ENCODE assay signal across 8 cellular contexts in genomic region chr11:107017433-107018227, GRCh38. TPM values are rescaled to one million over a fixed set of nuclear protein-coding genes. Genes with fewer than 3 reads are reported as not detected.
DNase-seq lines count a peak whose midpoint lies in the region; ATAC-seq and TF ChIP-seq lines count a peak whose summit lies in the region.

No MANE protein-coding gene starts in this region.

- H3K9ac ChIP-seq in colonic mucosa (ENCODE audit: low read depth in 2 of 2, low read length in 2 of 2) = no peak overlapping the region

- H3K4me3 ChIP-seq in colonic mucosa (peak overlapping the region; percentile 13), left lung (peak overlapping the region; percentile 22 to 31)

- ATAC-seq in GM19328 (IDR thresholded peaks at IDR 0.05; ENCODE audit: unreplicated experiment) (peak; percentile 61), HG03342 (IDR thresholded peaks at IDR 0.05; ENCODE audit: unreplicated experiment) (peak; percentile 65), left lung (peak; percentile 78)

- no peaks in the 10 kb centered on the region for H3K36me3 ChIP-seq in colonic mucosa
- H3K36me3 ChIP-seq in left lung = no peaks in the 10 kb centered on the region

- DNase-seq in DMS53 treated with DMSO at 0.1 percent for 48 hours (lab: John Stamatoyannopoulos, UW; ENCODE audit: unreplicated experiment) (peak; percentile 67), colonic mucosa (no peak), left lung (peak; percentile 36 to 78), substantia nigra (lab: John Stamatoyannopoulos, UW) (peak in 44 of 49 donors; percentile 15 to 80 (median 50)), NAMALWA (ENCODE audit: low spot score) (no peak)

- H3K4me1 ChIP-seq in colonic mucosa = no peaks in the 10 kb centered on the region
- H3K4me1 ChIP-seq in left lung = no peaks in the 10 kb centered on the region

- intact Hi-C loops in colonic mucosa (cut with DNase I) = no loop called here
- intact Hi-C loops in left lung (cut with DNase I) = no loop called here

- TF ChIP-seq CTCF in colonic mucosa (IDR thresholded peaks at IDR 0.05) = no peak
- TF ChIP-seq CTCF in left lung (IDR thresholded peaks at IDR 0.05) = peak; percentile 23 to 32

- H3K9me3 ChIP-seq in colonic mucosa (no peaks in the 10 kb centered on the region), left lung (no peaks in the 10 kb centered on the region)

- H3K27ac ChIP-seq in colonic mucosa = no peak overlapping the region
- peak overlapping the region in 1 of 2 donors; percentile 56 for H3K27ac ChIP-seq in left lung
- H3K27ac ChIP-seq in substantia nigra (ENCODE audit: low read depth, low read length, poor library complexity, severe bottlenecking) = no peak overlapping the region

- H3K27me3 ChIP-seq in colonic mucosa = peaks cover 23% of the 10 kb centered on the region
- H3K27me3 ChIP-seq in left lung = peaks cover 20 to 70% of the 10 kb centered on the region in 2 donors

TF ChIP-seq in PFSK-1, 5 proteins besides CTCF, POLR2A, EP300 and RAD21:
- peak; percentile 57 for TF ChIP-seq FOXP2 (optimal IDR thresholded peaks at IDR 0.05; ENCODE audit: borderline replicate concordance, extremely low read depth, extremely low read length, insufficient read depth)
- TF ChIP-seq SIN3A (IDR thresholded peaks at IDR 0.05; ENCODE audit: borderline replicate concordance, insufficient read depth, low read length) = no peak
- peak in 1 of 2 experiments; percentile 28; a peak in 1 of 4 replicates for TF ChIP-seq REST (IDR thresholded peaks at IDR 0.05; ENCODE audit: insufficient read depth in 1 of 2, low read depth in 2 of 2, low read length in 2 of 2)
- no peak for TF ChIP-seq TAF1 (IDR thresholded peaks at IDR 0.05; ENCODE audit: borderline replicate concordance, insufficient read depth, low read length)

RNA-seq across cellular contexts. Expression of gene GUCY1A2, which starts 0.6 kb away (rescaled TPM):
- 0.87 TPM for polyA plus RNA-seq in PFSK-1 (2012; ENCODE audit: insufficient read length, low read depth)
- total RNA-seq in colonic mucosa (1 to 10 TPM in 1 of 2 donors, under 1 TPM in 1; 0.77 to 1.2 TPM), left lung (10 to 100 TPM; 15.6 to 31.7 TPM)

Comparison
In these comparisons a context has a peak if more than half of its experiments do, and no peak if none do; other contexts are left out.
1. DNase-seq: peak in DMS53 treated with DMSO at 0.1 percent for 48 hours (single experiment), left lung (2 of 2) and substantia nigra (44 of 49); none in colonic mucosa (single experiment) and NAMALWA (single experiment).
2. RNA of gene GUCY1A2, which starts 0.6 kb away (total RNA-seq): 15.6 to 31.7 TPM in left lung; 0.77 to 1.2 TPM in colonic mucosa; every median in the first group is over 4 times any median in the second.
3. Peak in every context shown above with its lines, with median percentiles within 50 percentile points of each other: ATAC-seq.